Comparison of ENCODE assay signal across 15 cellular contexts in the genomic region with DNA sequence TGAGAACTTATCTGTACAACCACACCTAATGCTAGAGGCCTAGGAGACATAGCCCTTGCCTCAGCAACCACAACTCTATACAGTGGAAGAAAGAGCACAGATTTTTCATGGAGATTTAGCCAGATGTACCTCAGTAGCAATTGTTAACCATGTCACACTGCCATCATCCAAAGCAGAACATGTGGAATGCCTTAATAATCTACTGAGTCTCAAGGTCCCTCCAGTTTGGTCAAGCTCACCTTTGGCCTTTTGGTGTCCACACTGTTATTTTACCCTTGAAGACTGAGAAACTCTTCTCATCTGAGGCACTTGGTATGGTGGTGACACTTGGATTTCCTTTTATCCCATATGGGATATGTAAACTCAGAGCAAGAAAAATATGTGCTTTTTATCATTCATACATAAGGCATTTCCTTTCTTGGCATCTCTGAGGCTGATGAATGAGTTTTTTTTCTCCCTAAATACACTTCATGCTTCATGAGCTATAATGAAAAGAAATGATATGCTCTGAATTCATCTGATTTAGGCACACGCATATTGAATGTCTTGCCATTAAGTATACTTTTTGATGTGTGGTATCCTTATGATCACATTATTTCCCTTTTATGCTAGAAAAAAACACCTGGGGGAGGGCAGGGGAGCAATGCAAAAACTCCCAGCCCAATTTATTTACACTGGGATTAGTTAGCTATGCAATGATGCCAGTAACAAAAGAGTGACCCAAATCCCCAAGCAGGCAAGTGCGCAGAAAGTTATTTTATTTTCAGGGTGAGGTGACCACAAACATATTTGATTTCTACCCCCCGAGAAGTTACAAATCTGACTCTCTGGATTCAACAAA.
DNase-seq lines count a peak whose midpoint lies in the region; FAIRE-seq and TF ChIP-seq lines count a peak whose summit lies in the region.
"Had no signal": no experiment of that assay in that cellular context is flagged by ENCODE, and none has a peak within 500 bp of the region (broad histone marks: within the 10 kb centered on the region; RNA-seq: fewer than 3 reads in every experiment).

No MANE protein-coding gene starts in this region.

- H3K4me1 ChIP-seq in Caco-2, result peaks cover 72% of the 10 kb centered on the region
- peaks cover 42% of the 10 kb centered on the region for H3K4me1 ChIP-seq in astrocyte (ENCODE audit: insufficient read depth, low read length)
- H3K4me1 ChIP-seq in spleen, result peaks cover 2 to 21% (median 6%) of the 10 kb centered on the region in 6 donors

- 84 to 96% (median 92%) methylated on average over 3 of the region's 3 CpGs for WGBS in spleen, 5 donors

- TF ChIP-seq RAD21 in Ishikawa (IDR thresholded peaks at IDR 0.05; ENCODE audit: low read depth), result peak; percentile 3; the same call in 1 of the 2 replicates

- CTCF ChIA-PET in Caco-2 (lab: Charles Lee), result interaction anchor here (0.8 to 2.0 kb wide), 3 partner anchors 19 to 127 kb away, joined by 3 to 11 read pairs (median 4); no protein-coding TSS in a partner anchor

- H3K79me2 ChIP-seq in astrocyte (ENCODE audit: insufficient read depth, low read length), result no peaks in the 10 kb centered on the region

- no peaks in the 10 kb centered on the region for H4K20me1 ChIP-seq in astrocyte (ENCODE audit: insufficient read depth, low read length)
- H4K20me1 ChIP-seq: BLaER1 treated with 17β-estradiol and CSF1 and Interleukin-3, amounts not matched to agents 10 nM and 100 nM had no signal

- peak; percentile 80 for FAIRE-seq in astrocyte (lab: Jason Lieb, UNC)

- TF ChIP-seq CTCF in Caco-2 (IDR thresholded peaks at IDR 0.05; ENCODE audit: insufficient read depth in 1 of 2, low read depth in 1 of 2, low read length in 1 of 2, severe bottlenecking in 1 of 2, unreplicated experiment in 1 of 2) (no peak), astrocyte (IDR thresholded peaks at IDR 0.05; ENCODE audit: insufficient read depth, low read depth, low read length) (no peak), spleen (IDR thresholded peaks at IDR 0.05 in 8 of 11, conservative IDR thresholded peaks at IDR 0.05 in 3 of 11) (no peak)

- TF ChIP-seq EP300 in Ishikawa (IDR thresholded peaks at IDR 0.05; ENCODE audit: borderline replicate concordance), result peak; percentile 97

- H3K27me3 Mint-ChIP-seq in Caco-2 (ENCODE audit: insufficient read depth, unreplicated experiment), result no peaks in the 10 kb centered on the region
- no peaks in the 10 kb centered on the region for H3K27me3 Mint-ChIP-seq in astrocyte (ENCODE audit: low read depth, unreplicated experiment)
- H3K27me3 Mint-ChIP-seq: stimulated activated naive CD8-positive, alpha-beta T cell treated with anti-CD3 and anti-CD28 coated beads, Interleukin-15, Interleukin-2, amounts not matched to agents 100 ng/mL and 50 ng/mL, for 24 hours had no signal

- intact Hi-C loops in Caco-2 (cut with micrococcal nuclease; ENCODE audit: unreplicated experiment) (loop anchor here (1.0 kb wide), 1 partner anchor 18 kb away; no protein-coding TSS in a partner anchor), spleen (cut with DNase I; ENCODE audit: low total_unique reads) (no loop called here)

- peak overlapping the region; percentile 38 for H3K9ac ChIP-seq in astrocyte (ENCODE audit: low read length)
- H3K9ac ChIP-seq: BLaER1 treated with 17β-estradiol and CSF1 and Interleukin-3, amounts not matched to agents 10 nM and 100 nM had no signal

- H3K4me1 Mint-ChIP-seq in Caco-2 (ENCODE audit: low read depth, unreplicated experiment) (peaks cover 62% of the 10 kb centered on the region), astrocyte (ENCODE audit: low read depth, unreplicated experiment) (peaks cover 36% of the 10 kb centered on the region)

- H3K9me3 ChIP-seq in Caco-2 (peaks cover 19% of the 10 kb centered on the region), astrocyte (ENCODE audit: insufficient read depth, low read depth, low read length) (no peaks in the 10 kb centered on the region), spleen (no peaks in the 10 kb centered on the region)
- H3K9me3 ChIP-seq: ascending aorta, left lung had no signal

- no peak overlapping the region for H2AFZ ChIP-seq in astrocyte (ENCODE audit: low read depth, low read length)

- H3K9me3 Mint-ChIP-seq in Caco-2 (ENCODE audit: unreplicated experiment) (peaks cover 2% of the 10 kb centered on the region), astrocyte (ENCODE audit: unreplicated experiment) (no peaks in the 10 kb centered on the region)
- H3K9me3 Mint-ChIP-seq: activated T-helper 1 cell treated with anti-CD3 and anti-CD28 coated beads, Interleukin-12 subunit alpha, Interleukin-12 subunit beta, Interleukin-2, Interleukin-4 antibody, amounts not matched to agents 30 ng/mL and 10 ng/mL and 1 ng/mL, durations not matched to agents 14 hours and 24 hours and 36 hours; stimulated activated naive CD8-positive, alpha-beta T cell treated with anti-CD3 and anti-CD28 coated beads, Interleukin-15, Interleukin-2, amounts not matched to agents 100 ng/mL and 50 ng/mL, for 24 hours had no signal

- TF ChIP-seq POLR2A in spleen (IDR thresholded peaks at IDR 0.05), result no peak

- DNase-seq in Caco-2 (peak in 1 of 2 experiments; percentile 65), astrocyte (ENCODE audit: low read depth) (peak; percentile 85), hepatic stellate cell (ENCODE audit: low spot score) (peak; percentile 70), spleen (no peak), activated gamma-delta T cell treated with Interleukin-2 at 50 U/mL for 16 hours (no peak)
- DNase-seq in NK-92 treated with Interleukin-12 subunit alpha and Interleukin-12 subunit beta, amount 100 ng/mL, for 24 hours (lab: John Stamatoyannopoulos, UW), result no peak
- no peak for DNase-seq in activated T-cell treated with anti-CD3 and anti-CD28 coated beads, Interleukin-2, amount 50 U/mL, for 1 hour
- DNase-seq: hypothalamus, left lung, T1000 had no signal

- peaks cover 6% of the 10 kb centered on the region for H3K36me3 Mint-ChIP-seq in Caco-2 (ENCODE audit: insufficient read depth, unreplicated experiment)
- H3K36me3 Mint-ChIP-seq in astrocyte (ENCODE audit: low read depth, unreplicated experiment), result no peaks in the 10 kb centered on the region

- H3K4me2 ChIP-seq in astrocyte (ENCODE audit: low read length), result peak overlapping the region; percentile 51
- H3K4me2 ChIP-seq: BLaER1 treated with 17β-estradiol and CSF1 and Interleukin-3, amounts not matched to agents 10 nM and 100 nM had no signal

- H3K36me3 ChIP-seq in Caco-2 (ENCODE audit: control insufficient read depth, insufficient read depth, low read length) (no peaks in the 10 kb centered on the region), astrocyte (ENCODE audit: insufficient read depth, low read length) (no peaks in the 10 kb centered on the region), spleen (no peaks in the 10 kb centered on the region)
- H3K36me3 ChIP-seq: ascending aorta; BLaER1 treated with 17β-estradiol and CSF1 and Interleukin-3, amounts not matched to agents 10 nM and 100 nM; left lung had no signal

- no peaks in the 10 kb centered on the region for H3K27me3 ChIP-seq in Caco-2 (replicated peaks; ENCODE audit: control insufficient read depth, insufficient read depth, low read length)
- no peaks in the 10 kb centered on the region for H3K27me3 ChIP-seq in astrocyte (ENCODE audit: insufficient read depth, low read length)
- no peaks in the 10 kb centered on the region for H3K27me3 ChIP-seq in spleen (replicated peaks in 1 of 7)
- H3K27me3 ChIP-seq: ascending aorta; BLaER1 treated with 17β-estradiol and CSF1 and Interleukin-3, amounts not matched to agents 10 nM and 100 nM; left lung had no signal

- BruUV-seq in Caco-2 (replicated peaks; lab: Mats Ljungman, UMichigan), result no TSS peak

- POLR2A ChIA-PET in Caco-2 (lab: Charles Lee), result interaction anchor here (1.0 to 1.7 kb wide), 3 partner anchors 63 to 76 kb away, joined by 4 to 11 read pairs (median 10); partner anchors contain the start of genes ME3 and PRSS23

- H3K4me3 Mint-ChIP-seq in Caco-2 (ENCODE audit: unreplicated experiment) (peak overlapping the region; percentile 45), astrocyte (ENCODE audit: unreplicated experiment) (no peak overlapping the region)
- H3K4me3 Mint-ChIP-seq: activated T-helper 1 cell treated with anti-CD3 and anti-CD28 coated beads, Interleukin-12 subunit alpha, Interleukin-12 subunit beta, Interleukin-2, Interleukin-4 antibody, amounts not matched to agents 30 ng/mL and 10 ng/mL and 1 ng/mL, durations not matched to agents 14 hours and 24 hours and 36 hours; stimulated activated naive CD8-positive, alpha-beta T cell treated with anti-CD3 and anti-CD28 coated beads, Interleukin-15, Interleukin-2, amounts not matched to agents 100 ng/mL and 50 ng/mL, for 24 hours had no signal

- H3K4me3 ChIP-seq in Caco-2 (ENCODE audit: low read depth, low read length), result no peak overlapping the region
- no peak overlapping the region for H3K4me3 ChIP-seq in astrocyte (ENCODE audit: insufficient read depth, low read depth, low read length)
- H3K4me3 ChIP-seq in spleen, result no peak overlapping the region
- H3K4me3 ChIP-seq: ascending aorta; BLaER1 treated with 17β-estradiol and CSF1 and Interleukin-3, amounts not matched to agents 10 nM and 100 nM; left lung had no signal

- H3K27ac ChIP-seq in astrocyte (ENCODE audit: low read depth, low read length) (peak overlapping the region; percentile 81), spleen (no peak overlapping the region)
- H3K27ac ChIP-seq: BLaER1 treated with 17β-estradiol and CSF1 and Interleukin-3, amounts not matched to agents 10 nM and 100 nM; left lung had no signal

- H3K27ac Mint-ChIP-seq in Caco-2 (ENCODE audit: unreplicated experiment), result peak overlapping the region; percentile 95
- no peak overlapping the region for H3K27ac Mint-ChIP-seq in astrocyte (ENCODE audit: unreplicated experiment)
- H3K27ac Mint-ChIP-seq: activated T-helper 1 cell treated with anti-CD3 and anti-CD28 coated beads, Interleukin-12 subunit alpha, Interleukin-12 subunit beta, Interleukin-2, Interleukin-4 antibody, amounts not matched to agents 30 ng/mL and 10 ng/mL and 1 ng/mL, durations not matched to agents 14 hours and 24 hours and 36 hours; stimulated activated naive CD8-positive, alpha-beta T cell treated with anti-CD3 and anti-CD28 coated beads, Interleukin-15, Interleukin-2, amounts not matched to agents 100 ng/mL and 50 ng/mL, for 24 hours had no signal

TF ChIP-seq in Ishikawa, 13 proteins besides CTCF, POLR2A, EP300 and RAD21 (continues in another document):
- peak; percentile 51; the same call in 1 of the 2 replicates for TF ChIP-seq CREB1 (IDR thresholded peaks at IDR 0.05; ENCODE audit: low read depth)
- TF ChIP-seq MAX (IDR thresholded peaks at IDR 0.05), result peak; percentile 16; the same call in 1 of the 2 replicates
- no peak for TF ChIP-seq EGR1 (IDR thresholded peaks at IDR 0.05)
- peak; percentile 93 for TF ChIP-seq FOXM1 (IDR thresholded peaks at IDR 0.05; ENCODE audit: borderline replicate concordance, low read depth)

Comparison
In these comparisons a context has a peak if more than half of its experiments do, and no peak if none do; other contexts are left out.
1. DNase-seq: peak in astrocyte (single experiment) and hepatic stellate cell (single experiment); none in spleen (single experiment), NK-92 treated with Interleukin-12 subunit alpha and Interleukin-12 subunit beta, amount 100 ng/mL, for 24 hours (single experiment), activated T-cell treated with anti-CD3 and anti-CD28 coated beads, Interleukin-2, amount 50 U/mL, for 1 hour (single experiment) and activated gamma-delta T cell treated with Interleukin-2 at 50 U/mL for 16 hours (single experiment).